In genomic region chr12:75480469-75480949, GRCh38 we compare ENCODE assay signal across 8 cellular contexts. TPM values are rescaled to one million over a fixed set of nuclear protein-coding genes. Genes with fewer than 3 reads are reported as not detected.
A peak's percentile ranks its signal among the peaks of the same experiment; 100 is the strongest.
DNase-seq lines count a peak whose midpoint lies in the region; ATAC-seq and TF ChIP-seq lines count a peak whose summit lies in the region.

Gene GLIPR1 (plus strand): TSS chr12:75480755. CDS start chr12:75480881, 126 bp downstream.

- no peaks in the 10 kb centered on the region for H3K27me3 ChIP-seq in parathyroid adenoma (ENCODE audit: control insufficient read depth, insufficient read depth, low read length)
- no peaks in the 10 kb centered on the region for H3K27me3 ChIP-seq in tibial nerve

- in situ Hi-C loops in GM18951 (cut with MboI; ENCODE audit: low sequenced_read_pairs, unreplicated experiment), result loop anchor here (10.0 kb wide), 1 partner anchor 146 kb away; the partner anchor contains the start of genes CAPS2 and GLIPR1L1

- H3K9ac ChIP-seq in parathyroid adenoma, result no peak within 1 kb of the TSS

- H3K27ac ChIP-seq in parathyroid adenoma, result no peak within 1 kb of the TSS
- peak within 1 kb of the TSS; percentile 21 to 79 (median 72) for H3K27ac ChIP-seq in tibial nerve

- WGBS in tibial nerve, 2 donors, result 6 to 10% methylated on average over 8 of the region's 8 CpGs

- no peaks in the 10 kb centered on the region for H3K79me2 ChIP-seq in parathyroid adenoma

- TF ChIP-seq POLR2A in GM18951 (IDR thresholded peaks at IDR 0.05; ENCODE audit: extremely low read depth, insufficient read depth, insufficient read length), result peak; percentile 84
- TF ChIP-seq POLR2A in tibial nerve (IDR thresholded peaks at IDR 0.05), result peak in 1 of 2 donors; percentile 23

- H2AFZ ChIP-seq in parathyroid adenoma, result no peak within 1 kb of the TSS

- H3K36me3 ChIP-seq in parathyroid adenoma (ENCODE audit: control insufficient read depth, insufficient read depth, low read length), result no peaks in the 10 kb centered on the region
- H3K36me3 ChIP-seq in tibial nerve, result no peaks in the 10 kb centered on the region

- TF ChIP-seq CTCF in parathyroid adenoma (IDR thresholded peaks at IDR 0.05) (no peak), tibial nerve (IDR thresholded peaks at IDR 0.05) (no peak)

- peak in 1 of 2 donors; percentile 79 for TF ChIP-seq EP300 in tibial nerve (IDR thresholded peaks at IDR 0.05)

- H3K4me1 ChIP-seq in parathyroid adenoma (no peaks in the 10 kb centered on the region), tibial nerve (peaks cover 0 to 15% (median 5%) of the 10 kb centered on the region in 4 donors)

- ATAC-seq in HG03280 (IDR thresholded peaks at IDR 0.05; ENCODE audit: unreplicated experiment), result peak; percentile 91

- peak within 1 kb of the TSS; percentile 37 for H3K4me2 ChIP-seq in parathyroid adenoma (ENCODE audit: low read length)

- peak within 1 kb of the TSS; percentile 42 for H3K4me3 ChIP-seq in parathyroid adenoma (ENCODE audit: low read depth, low read length)
- H3K4me3 ChIP-seq in tibial nerve, result peak within 1 kb of the TSS; percentile 30 to 48 (median 40)

- no peaks in the 10 kb centered on the region for H3K9me3 ChIP-seq in parathyroid adenoma (ENCODE audit: control insufficient read depth, low read length)
- no peaks in the 10 kb centered on the region for H3K9me3 ChIP-seq in tibial nerve

- DNase-seq in 8988T (peak; percentile 8), SHP77 treated with DMSO at 0.1 percent for 48 hours (lab: John Stamatoyannopoulos, UW) (peak; percentile 44), activated gamma-delta T cell (lab: John Stamatoyannopoulos, UW) (peak; percentile 12), foreskin melanocyte (peak; percentile 28), tibial nerve (ENCODE audit: low spot score in 2 of 2) (peak; percentile 47 to 76)

RNA-seq across cellular contexts. Expression of gene GLIPR1, which starts in this region (rescaled TPM):
- total RNA-seq in tibial nerve, result 10 to 100 TPM in 1 of 4 donors, 1 to 10 TPM in 3; 4.7 to 12.3 (median 6.5) TPM

Comparison
In these comparisons a context has a peak if more than half of its experiments do, and no peak if none do; other contexts are left out.
1. DNase-seq: peak in every context shown above with its lines; median percentile 62 in tibial nerve; 44 in SHP77 treated with DMSO at 0.1 percent for 48 hours; 28 in foreskin melanocyte; 12 in activated gamma-delta T cell; 8 in 8988T.